ENCODE assay signal across 9 cellular contexts in genomic region chr17:80856863-80857488, GRCh38.
DNase-seq lines count a peak whose midpoint lies in the region; ATAC-seq and TF ChIP-seq lines count a peak whose summit lies in the region.
"Had no signal": no experiment of that assay in that cellular context is flagged by ENCODE, and none has a peak within 500 bp of the region (broad histone marks: within the 10 kb centered on the region; RNA-seq: fewer than 3 reads in every experiment).

No MANE protein-coding gene starts in this region.

- intact Hi-C loops in breast epithelium (cut with DNase I; ENCODE audit: low total_unique reads), result no loop called here

- no peaks in the 10 kb centered on the region for H3K4me1 ChIP-seq in breast epithelium
- H3K4me1 ChIP-seq: pancreas had no signal

- H3K36me3 ChIP-seq in breast epithelium, result no peaks in the 10 kb centered on the region

- TF ChIP-seq CTCF in breast epithelium (IDR thresholded peaks at IDR 0.05), result no peak

- H3K27ac Mint-ChIP-seq in stimulated activated effector memory CD8-positive, alpha-beta T cell treated with anti-CD3 and anti-CD28 coated beads, Interleukin-12 subunit alpha, Interleukin-12 subunit beta, amount 100 ng/mL, for 72 hours, result peak overlapping the region; percentile 99

- H3K4me3 Mint-ChIP-seq in stimulated activated effector memory CD8-positive, alpha-beta T cell treated with anti-CD3 and anti-CD28 coated beads, Interleukin-12 subunit alpha, Interleukin-12 subunit beta, amount 100 ng/mL, for 72 hours, result peak overlapping the region; percentile 63

- TF ChIP-seq POLR2A in breast epithelium (IDR thresholded peaks at IDR 0.05), result no peak

- no peaks in the 10 kb centered on the region for H3K9me3 ChIP-seq in breast epithelium
- H3K9me3 ChIP-seq: pancreas had no signal

- peak overlapping the region; percentile 29 to 41 for H3K27ac ChIP-seq in breast epithelium
- H3K27ac ChIP-seq: pancreas had no signal

- peaks cover 57% of the 10 kb centered on the region for H3K4me1 Mint-ChIP-seq in stimulated activated effector memory CD8-positive, alpha-beta T cell treated with anti-CD3 and anti-CD28 coated beads, Interleukin-12 subunit alpha, Interleukin-12 subunit beta, amount 100 ng/mL, for 72 hours

- DNase-seq in activated CD4-positive, alpha-beta T cell treated with anti-CD3 and anti-CD28 coated beads for 48 hours, result peak; percentile 31
- DNase-seq in activated CD4-positive, alpha-beta T cell treated with anti-CD3 and anti-CD28 coated beads for 1 hour, result no peak
- DNase-seq in breast epithelium (ENCODE audit: low spot score in 2 of 2) (no peak), NCI-H2081 (lab: John Stamatoyannopoulos, UW) (no peak)
- DNase-seq in stimulated activated effector memory CD8-positive, alpha-beta T cell treated with anti-CD3 and anti-CD28 coated beads, Interleukin-12 subunit alpha, Interleukin-12 subunit beta, amount 100 ng/mL, for 72 hours (ENCODE audit: low spot score in 2 of 2), result no peak
- no peak for DNase-seq in stimulated activated naive CD4-positive, alpha-beta T cell (lab: John Stamatoyannopoulos, UW)

- no peaks in the 10 kb centered on the region for H3K27me3 ChIP-seq in breast epithelium
- H3K27me3 ChIP-seq: pancreas had no signal

- H3K4me3 ChIP-seq in breast epithelium, result no peak overlapping the region
- H3K4me3 ChIP-seq: pancreas had no signal

- peaks cover 42% of the 10 kb centered on the region for H3K36me3 Mint-ChIP-seq in stimulated activated effector memory CD8-positive, alpha-beta T cell treated with anti-CD3 and anti-CD28 coated beads, Interleukin-12 subunit alpha, Interleukin-12 subunit beta, amount 100 ng/mL, for 72 hours

- peak; percentile 11 for ATAC-seq in HG03558 (IDR thresholded peaks at IDR 0.05; ENCODE audit: extremely low read depth, unreplicated experiment)
- ATAC-seq in stimulated activated effector memory CD8-positive, alpha-beta T cell treated with anti-CD3 and anti-CD28 coated beads, Interleukin-12 subunit alpha, Interleukin-12 subunit beta, amount 100 ng/mL, for 72 hours, result peak; percentile 42
- no peak for ATAC-seq in HG02970 (IDR thresholded peaks at IDR 0.05; ENCODE audit: low FRiP score, unreplicated experiment)

- no peaks in the 10 kb centered on the region for H3K9me3 Mint-ChIP-seq in stimulated activated effector memory CD8-positive, alpha-beta T cell treated with anti-CD3 and anti-CD28 coated beads, Interleukin-12 subunit alpha, Interleukin-12 subunit beta, amount 100 ng/mL, for 72 hours
